8 cellular contexts compared by ENCODE assay signal in genomic region chr2:70123051-70123828, GRCh38. TPM values are rescaled to one million over a fixed set of nuclear protein-coding genes. Genes with fewer than 3 reads are reported as not detected.
DNase-seq lines count a peak whose midpoint lies in the region; ATAC-seq and TF ChIP-seq lines count a peak whose summit lies in the region.

No MANE protein-coding gene starts in this region.

- peaks cover 98% of the 10 kb centered on the region for H3K4me1 ChIP-seq in OCI-LY1 (ENCODE audit: insufficient read depth, low read length, severe bottlenecking)
- peaks cover 9 to 22% of the 10 kb centered on the region in 2 donors for H3K4me1 ChIP-seq in duodenal mucosa (ENCODE audit: control insufficient read depth in 1 of 2, insufficient read depth in 2 of 2, low read length in 2 of 2)

- H3K27ac ChIP-seq in OCI-LY1 (ENCODE audit: low read depth, low read length, poor library complexity, severe bottlenecking) (peak overlapping the region; percentile 97), duodenal mucosa (ENCODE audit: low read depth, low read length) (peak overlapping the region; percentile 97)

- ATAC-seq in HG03097 (IDR thresholded peaks at IDR 0.05; ENCODE audit: low FRiP score, unreplicated experiment) = no peak

- peak; percentile 95 for DNase-seq in ELF-1 (ENCODE audit: low read depth, low spot score)
- peak; percentile 41 for DNase-seq in mucosa of gallbladder (ENCODE audit: low spot score)
- DNase-seq in hippocampal formation (lab: John Stamatoyannopoulos, UW) = no peak
- DNase-seq in NCI-H1092 (lab: John Stamatoyannopoulos, UW) = no peak
- no peak for DNase-seq in NK-92 treated with Interleukin-12 subunit alpha and Interleukin-12 subunit beta, amount 100 ng/mL, for 24 hours (lab: John Stamatoyannopoulos, UW)

- peak overlapping the region; percentile 83; the same call in 1 of the 2 replicates for H3K9ac ChIP-seq in OCI-LY1 (ENCODE audit: low read length)
- H3K9ac ChIP-seq in duodenal mucosa (ENCODE audit: low read depth in 1 of 2, low read length in 2 of 2) = peak overlapping the region; percentile 98

- H3K4me2 ChIP-seq in OCI-LY1 (ENCODE audit: low read length) = peak overlapping the region; percentile 95

- no peaks in the 10 kb centered on the region for H3K9me2 ChIP-seq in OCI-LY1 (ENCODE audit: low read depth, low read length)

- H3K36me3 ChIP-seq in OCI-LY1 (ENCODE audit: insufficient read depth, low read length) = no peaks in the 10 kb centered on the region
- no peaks in the 10 kb centered on the region for H3K36me3 ChIP-seq in duodenal mucosa (ENCODE audit: control insufficient read depth in 1 of 2, insufficient read depth in 2 of 2, low read length in 2 of 2)

- H3K27me3 ChIP-seq in OCI-LY1 (ENCODE audit: insufficient read depth, low read length) = no peaks in the 10 kb centered on the region
- no peaks in the 10 kb centered on the region for H3K27me3 ChIP-seq in duodenal mucosa (ENCODE audit: control insufficient read depth in 1 of 2, insufficient read depth in 2 of 2, low read length in 2 of 2)

- H3K79me2 ChIP-seq in OCI-LY1 (ENCODE audit: insufficient read depth, low read length) = no peaks in the 10 kb centered on the region

- H3K9me3 ChIP-seq in OCI-LY1 (ENCODE audit: low read length) = no peaks in the 10 kb centered on the region
- no peaks in the 10 kb centered on the region for H3K9me3 ChIP-seq in duodenal mucosa (ENCODE audit: control insufficient read depth in 1 of 2, low read length in 2 of 2)

- no peaks in the 10 kb centered on the region for H4K20me1 ChIP-seq in OCI-LY1 (ENCODE audit: insufficient read depth, low read length)

- no peak for TF ChIP-seq CTCF in OCI-LY1 (IDR thresholded peaks at IDR 0.05; ENCODE audit: low read length)

- peaks cover 18% of the 10 kb centered on the region for H3F3A ChIP-seq in OCI-LY1 (ENCODE audit: insufficient read depth, low read length)

- H3K4me3 ChIP-seq in OCI-LY1 (ENCODE audit: low read depth, low read length, poor library complexity, severe bottlenecking) = peak overlapping the region; percentile 70
- peak overlapping the region; percentile 66 to 82 for H3K4me3 ChIP-seq in duodenal mucosa (ENCODE audit: low read depth in 1 of 2, low read length in 2 of 2)

- no peak overlapping the region for H2AFZ ChIP-seq in OCI-LY1 (ENCODE audit: low read length)

RNA-seq across cellular contexts. Expression of gene PCBP1, which starts 36.0 kb away (rescaled TPM):
- 358 TPM for total RNA-seq in mucosa of gallbladder

Comparison
In these comparisons a context has a peak if more than half of its experiments do, and no peak if none do; other contexts are left out.
1. DNase-seq: peak in ELF-1 (single experiment) and mucosa of gallbladder (single experiment); none in hippocampal formation (0 of 2), NCI-H1092 (single experiment) and NK-92 treated with Interleukin-12 subunit alpha and Interleukin-12 subunit beta, amount 100 ng/mL, for 24 hours (single experiment).